In the genomic region with DNA sequence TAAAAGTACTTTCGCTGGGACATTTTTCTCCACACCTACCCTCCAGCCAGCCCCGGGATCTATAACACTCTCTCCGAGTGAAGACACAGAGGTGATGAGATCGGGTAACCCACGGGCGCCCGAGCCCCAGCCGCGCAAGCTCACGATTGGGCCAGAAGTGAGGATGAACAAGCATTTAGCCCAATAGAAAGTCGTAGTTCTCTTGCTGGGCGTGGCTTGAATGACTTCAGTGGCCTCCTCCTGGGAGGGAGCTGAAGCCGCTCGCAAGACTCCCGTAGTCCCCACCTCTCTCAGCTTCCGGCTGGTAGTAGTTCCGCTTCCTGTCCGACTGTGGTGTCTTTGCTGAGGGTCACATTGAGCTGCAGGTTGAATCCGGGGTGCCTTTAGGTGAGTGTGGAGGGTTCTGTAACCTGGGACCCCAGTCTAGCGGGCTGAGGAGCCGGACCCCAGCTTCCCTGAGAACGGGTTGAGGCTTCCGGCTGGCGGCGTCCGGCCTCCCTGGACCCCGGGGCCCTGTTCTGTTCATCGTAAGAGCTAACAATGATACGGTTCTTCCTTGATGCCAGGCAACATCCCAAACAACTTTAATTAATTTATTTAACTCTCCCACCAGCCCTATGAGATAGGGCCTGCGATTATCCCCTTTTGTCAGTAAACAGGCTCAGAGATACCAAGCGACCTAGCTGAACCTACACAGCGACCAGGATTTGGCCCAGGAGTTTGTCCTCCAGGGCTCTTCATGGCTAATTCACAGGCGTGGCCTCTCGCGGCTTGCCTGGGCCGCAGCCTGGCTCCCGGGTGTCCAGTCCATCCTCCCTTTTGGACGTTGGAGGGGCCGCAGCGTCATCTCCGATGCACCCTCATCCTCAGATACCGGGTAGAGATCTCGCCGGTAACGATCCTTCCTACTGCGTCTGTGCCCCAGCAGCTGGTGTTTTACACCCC, we compare ENCODE assay signal across 8 cellular contexts. TPM values are rescaled to one million over a fixed set of nuclear protein-coding genes. Genes with fewer than 3 reads are reported as not detected.
DNase-seq lines count a peak whose midpoint lies in the region; ATAC-seq, FAIRE-seq and TF ChIP-seq lines count a peak whose summit lies in the region.

A gene with protein sequence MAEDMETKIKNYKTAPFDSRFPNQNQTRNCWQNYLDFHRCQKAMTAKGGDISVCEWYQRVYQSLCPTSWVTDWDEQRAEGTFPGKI (plus strand): TSS at position 307 of the 945 bp plus-strand sequence. CDS start 2,921 bp downstream, outside the sequence.

- intact Hi-C loops in left cardiac atrium (cut with DNase I) = no loop called here

- no peaks in the 10 kb centered on the region for H3K27me3 Mint-ChIP-seq in T-helper 1 cell treated with Interleukin-12 subunit alpha and Interleukin-12 subunit beta and Interleukin-4 antibody, amounts not matched to agents 30 μg/mL and 1 μg/mL, for 36 hours (ENCODE audit: low read depth)
- H3K27me3 Mint-ChIP-seq in progenitor cell of endocrine pancreas = peaks cover 8% of the 10 kb centered on the region

- no peaks in the 10 kb centered on the region for H3K9me3 Mint-ChIP-seq in T-helper 1 cell treated with Interleukin-12 subunit alpha and Interleukin-12 subunit beta and Interleukin-4 antibody, amounts not matched to agents 30 μg/mL and 1 μg/mL, for 36 hours
- H3K9me3 Mint-ChIP-seq in progenitor cell of endocrine pancreas (ENCODE audit: low read depth) = no peaks in the 10 kb centered on the region

- peak; percentile 96 for FAIRE-seq in GM12892 (lab: Jason Lieb, UNC)

- ATAC-seq in HG02884 (IDR thresholded peaks at IDR 0.05; ENCODE audit: unreplicated experiment) = peak; percentile 50
- peak; percentile 77 to 79 for ATAC-seq in left cardiac atrium

- H3K4me1 Mint-ChIP-seq in T-helper 1 cell treated with Interleukin-12 subunit alpha and Interleukin-12 subunit beta and Interleukin-4 antibody, amounts not matched to agents 30 μg/mL and 1 μg/mL, for 36 hours (ENCODE audit: low read depth) = peaks cover 31% of the 10 kb centered on the region
- peaks cover 14% of the 10 kb centered on the region for H3K4me1 Mint-ChIP-seq in progenitor cell of endocrine pancreas (ENCODE audit: low read depth)

- TF ChIP-seq POLR2A in GM12892 (IDR thresholded peaks at IDR 0.05; ENCODE audit: low read depth, low read length) = peak; percentile 92

- H3K4me3 Mint-ChIP-seq in T-helper 1 cell treated with Interleukin-12 subunit alpha and Interleukin-12 subunit beta and Interleukin-4 antibody, amounts not matched to agents 30 μg/mL and 1 μg/mL, for 36 hours = peak within 1 kb of the TSS; percentile 95
- peak within 1 kb of the TSS; percentile 97 for H3K4me3 Mint-ChIP-seq in progenitor cell of endocrine pancreas (ENCODE audit: low read depth)

- H3K27ac Mint-ChIP-seq in T-helper 1 cell treated with Interleukin-12 subunit alpha and Interleukin-12 subunit beta and Interleukin-4 antibody, amounts not matched to agents 30 μg/mL and 1 μg/mL, for 36 hours = peak within 1 kb of the TSS; percentile 88
- H3K27ac Mint-ChIP-seq in progenitor cell of endocrine pancreas = peak within 1 kb of the TSS; percentile 96

- no peak for TF ChIP-seq CTCF in progenitor cell of endocrine pancreas (IDR thresholded peaks at IDR 0.05; ENCODE audit: unreplicated experiment)

- DNase-seq in GM12892 (ENCODE audit: insufficient read length) (peak; percentile 96), NCI-H1694 (lab: John Stamatoyannopoulos, UW) (peak; percentile 97), amniotic stem cell (lab: John Stamatoyannopoulos, UW) (peak; percentile 98), left cardiac atrium (peak; percentile 94), progenitor cell of endocrine pancreas (ENCODE audit: low spot score, unreplicated experiment) (peak; percentile 72), ureter (ENCODE audit: low spot score) (peak; percentile 95)

- H3K36me3 Mint-ChIP-seq in T-helper 1 cell treated with Interleukin-12 subunit alpha and Interleukin-12 subunit beta and Interleukin-4 antibody, amounts not matched to agents 30 μg/mL and 1 μg/mL, for 36 hours (ENCODE audit: low read depth) = peaks cover 12% of the 10 kb centered on the region
- no peaks in the 10 kb centered on the region for H3K36me3 Mint-ChIP-seq in progenitor cell of endocrine pancreas (ENCODE audit: insufficient read depth)

RNA-seq across cellular contexts. Expression of the gene that starts here (rescaled TPM):
- 750 TPM for polyA plus RNA-seq in GM12892 (2012; ENCODE audit: missing spikeins)
- 1,000 to 10,000 TPM in 1 of 2 donors, 100 to 1,000 TPM in 1; 934 to 1,059 TPM for total RNA-seq in left cardiac atrium
- 307 and 315 TPM in 2 replicates for total RNA-seq in progenitor cell of endocrine pancreas
- 473 TPM for total RNA-seq in ureter

Comparison
In these comparisons a context has a peak if more than half of its experiments do, and no peak if none do; other contexts are left out.
1. Peak in every context shown above with its lines: DNase-seq and ATAC-seq.